1 cellular context compared by ENCODE assay signal in the genomic region with DNA sequence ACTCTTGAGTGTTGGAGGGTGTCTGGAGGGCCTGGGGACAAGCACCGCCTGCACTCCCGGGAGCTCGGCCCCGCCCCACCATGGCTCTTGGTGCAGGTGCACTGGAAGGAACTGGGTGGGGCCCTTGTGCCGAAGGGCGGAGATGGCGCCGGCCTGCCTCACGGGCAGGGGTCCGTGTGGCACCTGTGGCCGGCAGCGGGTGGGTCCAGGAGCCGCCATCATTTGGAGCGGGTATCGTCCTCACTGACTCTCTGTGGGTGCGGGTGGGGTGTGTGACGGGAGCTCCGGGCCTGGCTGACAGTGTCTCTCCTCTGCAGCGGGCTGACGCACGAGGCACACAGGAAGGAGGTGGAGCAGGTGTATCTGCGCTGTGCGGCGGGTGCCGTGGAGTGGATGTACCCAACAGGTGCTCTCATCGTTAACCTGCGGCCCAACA.
A peak's percentile ranks its signal among the peaks of the same experiment; 100 is the strongest.
TF ChIP-seq lines count a peak whose summit lies in the region.

No MANE protein-coding gene starts in this region.

TF ChIP-seq in HEK293, 187 proteins besides CTCF, POLR2A, EP300 and RAD21 (continued from another document):
- TF ChIP-seq, protein P1, sequence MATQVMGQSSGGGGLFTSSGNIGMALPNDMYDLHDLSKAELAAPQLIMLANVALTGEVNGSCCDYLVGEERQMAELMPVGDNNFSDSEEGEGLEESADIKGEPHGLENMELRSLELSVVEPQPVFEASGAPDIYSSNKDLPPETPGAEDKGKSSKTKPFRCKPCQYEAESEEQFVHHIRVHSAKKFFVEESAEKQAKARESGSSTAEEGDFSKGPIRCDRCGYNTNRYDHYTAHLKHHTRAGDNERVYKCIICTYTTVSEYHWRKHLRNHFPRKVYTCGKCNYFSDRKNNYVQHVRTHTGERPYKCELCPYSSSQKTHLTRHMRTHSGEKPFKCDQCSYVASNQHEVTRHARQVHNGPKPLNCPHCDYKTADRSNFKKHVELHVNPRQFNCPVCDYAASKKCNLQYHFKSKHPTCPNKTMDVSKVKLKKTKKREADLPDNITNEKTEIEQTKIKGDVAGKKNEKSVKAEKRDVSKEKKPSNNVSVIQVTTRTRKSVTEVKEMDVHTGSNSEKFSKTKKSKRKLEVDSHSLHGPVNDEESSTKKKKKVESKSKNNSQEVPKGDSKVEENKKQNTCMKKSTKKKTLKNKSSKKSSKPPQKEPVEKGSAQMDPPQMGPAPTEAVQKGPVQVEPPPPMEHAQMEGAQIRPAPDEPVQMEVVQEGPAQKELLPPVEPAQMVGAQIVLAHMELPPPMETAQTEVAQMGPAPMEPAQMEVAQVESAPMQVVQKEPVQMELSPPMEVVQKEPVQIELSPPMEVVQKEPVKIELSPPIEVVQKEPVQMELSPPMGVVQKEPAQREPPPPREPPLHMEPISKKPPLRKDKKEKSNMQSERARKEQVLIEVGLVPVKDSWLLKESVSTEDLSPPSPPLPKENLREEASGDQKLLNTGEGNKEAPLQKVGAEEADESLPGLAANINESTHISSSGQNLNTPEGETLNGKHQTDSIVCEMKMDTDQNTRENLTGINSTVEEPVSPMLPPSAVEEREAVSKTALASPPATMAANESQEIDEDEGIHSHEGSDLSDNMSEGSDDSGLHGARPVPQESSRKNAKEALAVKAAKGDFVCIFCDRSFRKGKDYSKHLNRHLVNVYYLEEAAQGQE (tag by site-specific recombination; IDR thresholded peaks at IDR 0.05), result no peak
- TF ChIP-seq, protein P2, sequence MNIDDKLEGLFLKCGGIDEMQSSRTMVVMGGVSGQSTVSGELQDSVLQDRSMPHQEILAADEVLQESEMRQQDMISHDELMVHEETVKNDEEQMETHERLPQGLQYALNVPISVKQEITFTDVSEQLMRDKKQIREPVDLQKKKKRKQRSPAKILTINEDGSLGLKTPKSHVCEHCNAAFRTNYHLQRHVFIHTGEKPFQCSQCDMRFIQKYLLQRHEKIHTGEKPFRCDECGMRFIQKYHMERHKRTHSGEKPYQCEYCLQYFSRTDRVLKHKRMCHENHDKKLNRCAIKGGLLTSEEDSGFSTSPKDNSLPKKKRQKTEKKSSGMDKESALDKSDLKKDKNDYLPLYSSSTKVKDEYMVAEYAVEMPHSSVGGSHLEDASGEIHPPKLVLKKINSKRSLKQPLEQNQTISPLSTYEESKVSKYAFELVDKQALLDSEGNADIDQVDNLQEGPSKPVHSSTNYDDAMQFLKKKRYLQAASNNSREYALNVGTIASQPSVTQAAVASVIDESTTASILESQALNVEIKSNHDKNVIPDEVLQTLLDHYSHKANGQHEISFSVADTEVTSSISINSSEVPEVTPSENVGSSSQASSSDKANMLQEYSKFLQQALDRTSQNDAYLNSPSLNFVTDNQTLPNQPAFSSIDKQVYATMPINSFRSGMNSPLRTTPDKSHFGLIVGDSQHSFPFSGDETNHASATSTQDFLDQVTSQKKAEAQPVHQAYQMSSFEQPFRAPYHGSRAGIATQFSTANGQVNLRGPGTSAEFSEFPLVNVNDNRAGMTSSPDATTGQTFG (tag by site-specific recombination; IDR thresholded peaks at IDR 0.05; ENCODE audit: borderline replicate concordance), result no peak
- TF ChIP-seq KLF1 (tag by site-specific recombination; IDR thresholded peaks at IDR 0.05) (peak; percentile 95), TSHZ1 (tag by site-specific recombination; IDR thresholded peaks at IDR 0.05; ENCODE audit: borderline replicate concordance) (no peak), ZNF140 (tag by site-specific recombination; IDR thresholded peaks at IDR 0.05) (no peak), ZNF239 (tag by site-specific recombination; IDR thresholded peaks at IDR 0.05) (no peak), IKZF3 (tag by site-specific recombination; IDR thresholded peaks at IDR 0.05) (no peak), SCRT2 (tag by site-specific recombination; IDR thresholded peaks at IDR 0.05) (peak; percentile 52; the same call in 1 of the 2 replicates), OSR2 (tag by site-specific recombination; IDR thresholded peaks at IDR 0.05) (no peak), ZBTB26 (tag by site-specific recombination; optimal IDR thresholded peaks at IDR 0.05) (no peak), SP7 (tag by site-specific recombination; IDR thresholded peaks at IDR 0.05) (no peak)
- TF ChIP-seq, protein P3, sequence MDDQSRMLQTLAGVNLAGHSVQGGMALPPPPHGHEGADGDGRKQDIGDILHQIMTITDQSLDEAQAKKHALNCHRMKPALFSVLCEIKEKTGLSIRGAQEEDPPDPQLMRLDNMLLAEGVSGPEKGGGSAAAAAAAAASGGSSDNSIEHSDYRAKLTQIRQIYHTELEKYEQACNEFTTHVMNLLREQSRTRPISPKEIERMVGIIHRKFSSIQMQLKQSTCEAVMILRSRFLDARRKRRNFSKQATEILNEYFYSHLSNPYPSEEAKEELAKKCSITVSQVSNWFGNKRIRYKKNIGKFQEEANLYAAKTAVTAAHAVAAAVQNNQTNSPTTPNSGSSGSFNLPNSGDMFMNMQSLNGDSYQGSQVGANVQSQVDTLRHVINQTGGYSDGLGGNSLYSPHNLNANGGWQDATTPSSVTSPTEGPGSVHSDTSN (CRISPR knock-in tag; IDR thresholded peaks at IDR 0.05), result no peak
- TF ChIP-seq, protein P4, sequence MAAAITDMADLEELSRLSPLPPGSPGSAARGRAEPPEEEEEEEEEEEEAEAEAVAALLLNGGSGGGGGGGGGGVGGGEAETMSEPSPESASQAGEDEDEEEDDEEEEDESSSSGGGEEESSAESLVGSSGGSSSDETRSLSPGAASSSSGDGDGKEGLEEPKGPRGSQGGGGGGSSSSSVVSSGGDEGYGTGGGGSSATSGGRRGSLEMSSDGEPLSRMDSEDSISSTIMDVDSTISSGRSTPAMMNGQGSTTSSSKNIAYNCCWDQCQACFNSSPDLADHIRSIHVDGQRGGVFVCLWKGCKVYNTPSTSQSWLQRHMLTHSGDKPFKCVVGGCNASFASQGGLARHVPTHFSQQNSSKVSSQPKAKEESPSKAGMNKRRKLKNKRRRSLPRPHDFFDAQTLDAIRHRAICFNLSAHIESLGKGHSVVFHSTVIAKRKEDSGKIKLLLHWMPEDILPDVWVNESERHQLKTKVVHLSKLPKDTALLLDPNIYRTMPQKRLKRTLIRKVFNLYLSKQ (tag by site-specific recombination; IDR thresholded peaks at IDR 0.05; ENCODE audit: borderline replicate concordance), result no peak
